8 cellular contexts compared by ENCODE assay signal in the genomic region with DNA sequence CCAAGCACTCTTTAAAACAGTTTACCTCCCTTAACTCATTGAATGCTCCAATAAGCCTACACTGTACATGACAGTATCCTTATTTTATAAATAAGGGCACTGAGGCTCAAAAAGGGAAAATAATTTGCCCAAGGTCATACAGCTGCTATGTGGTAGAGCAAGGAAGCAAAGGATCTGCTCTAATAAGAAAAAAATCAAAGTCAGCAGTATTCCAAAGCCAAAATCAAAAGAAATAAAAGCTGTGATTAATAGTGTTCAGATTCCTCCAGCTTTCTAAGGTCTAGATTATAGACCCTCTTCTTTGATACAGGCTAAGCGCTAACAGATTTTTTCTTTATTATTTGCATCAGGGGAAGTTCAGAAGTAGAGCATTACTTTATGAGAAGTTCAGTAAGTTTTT. TPM values are rescaled to one million over a fixed set of nuclear protein-coding genes. Genes with fewer than 3 reads are reported as not detected.
"Had no signal": no experiment of that assay in that cellular context is flagged by ENCODE, and none has a peak within 500 bp of the region (broad histone marks: within the 10 kb centered on the region; RNA-seq: fewer than 3 reads in every experiment).

No MANE protein-coding gene starts in this region.

- H3K36me3 ChIP-seq: SJCRH30 had no signal

- H3K27ac ChIP-seq: SJCRH30 had no signal

- H3K27me3 ChIP-seq: SJCRH30 had no signal

- H3K4me3 ChIP-seq: SJCRH30 had no signal

- H3K9me3 ChIP-seq: SJCRH30 had no signal

- H3K4me1 ChIP-seq: SJCRH30 had no signal

- DNase-seq: KG1, MM.1S, NCI-H187 treated with DMSO at 0.1 percent for 48 hours, SHP77 treated with DMSO at 0.1 percent for 48 hours had no signal

RNA-seq across cellular contexts. Expression of a gene that starts 39.3 kb away (rescaled TPM):
- total RNA-seq: HT1080, NCI-H460, PC-3, SJCRH30 had no signal
